ENCODE assay signal across 2 cellular contexts in the genomic region with DNA sequence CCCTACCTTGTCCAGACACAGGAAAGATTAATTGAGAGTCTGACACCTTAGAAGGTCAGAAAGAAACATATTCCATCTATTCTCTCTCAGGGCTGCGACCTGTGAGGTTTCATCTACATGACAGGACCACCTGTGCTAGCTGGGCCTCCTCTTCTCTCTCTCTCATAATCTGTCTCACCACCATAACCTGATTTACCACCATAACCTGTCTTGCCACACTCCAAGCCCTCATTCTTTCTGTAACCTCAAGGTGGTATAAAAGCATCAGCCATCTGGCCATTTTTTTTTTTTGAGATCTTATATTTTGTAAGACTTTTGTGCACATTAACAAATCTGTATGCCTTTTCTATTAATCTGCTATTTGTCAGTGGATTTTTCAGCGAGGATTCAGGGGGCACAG.
TF ChIP-seq lines count a peak whose summit lies in the region.

No MANE protein-coding gene starts in this region.

TF ChIP-seq in GM23338, 12 proteins besides CTCF, POLR2A, EP300 and RAD21 (continued from another document):
- TF ChIP-seq, protein P1, sequence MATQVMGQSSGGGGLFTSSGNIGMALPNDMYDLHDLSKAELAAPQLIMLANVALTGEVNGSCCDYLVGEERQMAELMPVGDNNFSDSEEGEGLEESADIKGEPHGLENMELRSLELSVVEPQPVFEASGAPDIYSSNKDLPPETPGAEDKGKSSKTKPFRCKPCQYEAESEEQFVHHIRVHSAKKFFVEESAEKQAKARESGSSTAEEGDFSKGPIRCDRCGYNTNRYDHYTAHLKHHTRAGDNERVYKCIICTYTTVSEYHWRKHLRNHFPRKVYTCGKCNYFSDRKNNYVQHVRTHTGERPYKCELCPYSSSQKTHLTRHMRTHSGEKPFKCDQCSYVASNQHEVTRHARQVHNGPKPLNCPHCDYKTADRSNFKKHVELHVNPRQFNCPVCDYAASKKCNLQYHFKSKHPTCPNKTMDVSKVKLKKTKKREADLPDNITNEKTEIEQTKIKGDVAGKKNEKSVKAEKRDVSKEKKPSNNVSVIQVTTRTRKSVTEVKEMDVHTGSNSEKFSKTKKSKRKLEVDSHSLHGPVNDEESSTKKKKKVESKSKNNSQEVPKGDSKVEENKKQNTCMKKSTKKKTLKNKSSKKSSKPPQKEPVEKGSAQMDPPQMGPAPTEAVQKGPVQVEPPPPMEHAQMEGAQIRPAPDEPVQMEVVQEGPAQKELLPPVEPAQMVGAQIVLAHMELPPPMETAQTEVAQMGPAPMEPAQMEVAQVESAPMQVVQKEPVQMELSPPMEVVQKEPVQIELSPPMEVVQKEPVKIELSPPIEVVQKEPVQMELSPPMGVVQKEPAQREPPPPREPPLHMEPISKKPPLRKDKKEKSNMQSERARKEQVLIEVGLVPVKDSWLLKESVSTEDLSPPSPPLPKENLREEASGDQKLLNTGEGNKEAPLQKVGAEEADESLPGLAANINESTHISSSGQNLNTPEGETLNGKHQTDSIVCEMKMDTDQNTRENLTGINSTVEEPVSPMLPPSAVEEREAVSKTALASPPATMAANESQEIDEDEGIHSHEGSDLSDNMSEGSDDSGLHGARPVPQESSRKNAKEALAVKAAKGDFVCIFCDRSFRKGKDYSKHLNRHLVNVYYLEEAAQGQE (IDR thresholded peaks at IDR 0.05; ENCODE audit: unreplicated experiment), result no peak
- TF ChIP-seq, protein P2, sequence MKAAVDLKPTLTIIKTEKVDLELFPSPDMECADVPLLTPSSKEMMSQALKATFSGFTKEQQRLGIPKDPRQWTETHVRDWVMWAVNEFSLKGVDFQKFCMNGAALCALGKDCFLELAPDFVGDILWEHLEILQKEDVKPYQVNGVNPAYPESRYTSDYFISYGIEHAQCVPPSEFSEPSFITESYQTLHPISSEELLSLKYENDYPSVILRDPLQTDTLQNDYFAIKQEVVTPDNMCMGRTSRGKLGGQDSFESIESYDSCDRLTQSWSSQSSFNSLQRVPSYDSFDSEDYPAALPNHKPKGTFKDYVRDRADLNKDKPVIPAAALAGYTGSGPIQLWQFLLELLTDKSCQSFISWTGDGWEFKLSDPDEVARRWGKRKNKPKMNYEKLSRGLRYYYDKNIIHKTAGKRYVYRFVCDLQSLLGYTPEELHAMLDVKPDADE (IDR thresholded peaks at IDR 0.05), result no peak

TF ChIP-seq in HEK293T, 16 proteins besides CTCF, POLR2A, EP300 and RAD21 (continued from another document):
- TF ChIP-seq, protein P3, sequence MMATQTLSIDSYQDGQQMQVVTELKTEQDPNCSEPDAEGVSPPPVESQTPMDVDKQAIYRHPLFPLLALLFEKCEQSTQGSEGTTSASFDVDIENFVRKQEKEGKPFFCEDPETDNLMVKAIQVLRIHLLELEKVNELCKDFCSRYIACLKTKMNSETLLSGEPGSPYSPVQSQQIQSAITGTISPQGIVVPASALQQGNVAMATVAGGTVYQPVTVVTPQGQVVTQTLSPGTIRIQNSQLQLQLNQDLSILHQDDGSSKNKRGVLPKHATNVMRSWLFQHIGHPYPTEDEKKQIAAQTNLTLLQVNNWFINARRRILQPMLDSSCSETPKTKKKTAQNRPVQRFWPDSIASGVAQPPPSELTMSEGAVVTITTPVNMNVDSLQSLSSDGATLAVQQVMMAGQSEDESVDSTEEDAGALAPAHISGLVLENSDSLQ (IDR thresholded peaks at IDR 0.05), result no peak
- TF ChIP-seq L3MBTL2 (conservative IDR thresholded peaks at IDR 0.05) (no peak), BHLHE40 (IDR thresholded peaks at IDR 0.05; ENCODE audit: borderline replicate concordance) (no peak), ZNF384 (IDR thresholded peaks at IDR 0.05) (no peak), SUZ12 (IDR thresholded peaks at IDR 0.05) (no peak), TARDBP (IDR thresholded peaks at IDR 0.05) (no peak)
